In genomic region chr7:31663072-31663471, GRCh38 we compare ENCODE assay signal across 23 cellular contexts. TPM values are rescaled to one million over a fixed set of nuclear protein-coding genes. Genes with fewer than 3 reads are reported as not detected.
A peak's percentile ranks its signal among the peaks of the same experiment; 100 is the strongest.
DNase-seq lines count a peak whose midpoint lies in the region; FAIRE-seq and TF ChIP-seq lines count a peak whose summit lies in the region.
"Had no signal": no experiment of that assay in that cellular context is flagged by ENCODE, and none has a peak within 500 bp of the region (broad histone marks: within the 10 kb centered on the region; RNA-seq: fewer than 3 reads in every experiment).

No MANE protein-coding gene starts in this region.

- no peaks in the 10 kb centered on the region for H3K36me3 Mint-ChIP-seq in nephron progenitor cell (ENCODE audit: low read depth)
- H3K36me3 Mint-ChIP-seq: T-cell had no signal

- H3K4me2 ChIP-seq in H1 (ENCODE audit: insufficient read depth in 1 of 2, low read depth in 2 of 2, low read length in 2 of 2) (no peak overlapping the region), neuronal stem cell (ENCODE audit: insufficient read depth, low read length, poor library complexity, severe bottlenecking) (no peak overlapping the region)

- TF ChIP-seq CTCF in H1 (IDR thresholded peaks at IDR 0.05; ENCODE audit: control extremely low read depth in 1 of 3, insufficient read depth in 1 of 3, low read depth in 1 of 3, low read length in 3 of 3) (peak; percentile 77 to 98 (median 86)), nephron progenitor cell (IDR thresholded peaks at IDR 0.05) (peak; percentile 10)

- H2BK5ac ChIP-seq in H1 (ENCODE audit: low read depth, low read length) (no peak overlapping the region), neuronal stem cell (ENCODE audit: low read length) (no peak overlapping the region)

- peak; percentile 41 to 66; a peak in 3 of 4 replicates for TF ChIP-seq RAD21 in H1 (IDR thresholded peaks at IDR 0.05 in 1 of 2, conservative IDR thresholded peaks at IDR 0.05 in 1 of 2; ENCODE audit: low read depth in 2 of 2, low read length in 2 of 2)

- H4K8ac ChIP-seq in H1 (ENCODE audit: extremely low read depth, insufficient read depth, low read length) (no peak overlapping the region), neuronal stem cell (ENCODE audit: low read depth, low read length) (no peak overlapping the region)

- H3K18ac ChIP-seq in H1 (ENCODE audit: extremely low read depth, low read length): no peak overlapping the region
- H3K18ac ChIP-seq in neuronal stem cell (ENCODE audit: low read length): no peak overlapping the region

- H3K23ac ChIP-seq in H1 (ENCODE audit: insufficient read length) (no peak overlapping the region), neuronal stem cell (ENCODE audit: low read depth, low read length, poor library complexity) (no peak overlapping the region)

- no peak overlapping the region for H4K5ac ChIP-seq in H1 (ENCODE audit: insufficient read length, low read depth, low read length)

- DNase-seq in NCI-H82 (lab: John Stamatoyannopoulos, UW) (peak; percentile 14), NCI-H82 treated with DMSO at 0.1 percent for 48 hours (lab: John Stamatoyannopoulos, UW; ENCODE audit: unreplicated experiment) (no peak), HT1080 (ENCODE audit: low read depth) (peak; percentile 8), H1 (ENCODE audit: low read depth in 1 of 2, low spot score in 2 of 2) (peak in 1 of 2 experiments; percentile 54), nephron progenitor cell (peak; percentile 4), posterior vena cava (ENCODE audit: low spot score) (no peak), neuronal stem cell (ENCODE audit: low spot score) (no peak)
- DNase-seq in effector CD4-positive, alpha-beta T cell: no peak
- DNase-seq: ACHN; activated CD4-positive, alpha-beta T cell treated with anti-CD3 and anti-CD28 coated beads, Interleukin-2, amount 50 U/mL, for 1 hour; activated CD8-positive, alpha-beta memory T cell treated with anti-CD3 and anti-CD28 coated beads, Interleukin-2, amount 50 U/mL, for 48 hours; caudate nucleus; dorsolateral prefrontal cortex; left ventricle myocardium superior; NCI-H1436 treated with DMSO at 0.1 percent for 48 hours; NK-92 treated with Interleukin-12 subunit alpha and Interleukin-12 subunit beta, amount 100 ng/mL, for 24 hours; retina; substantia nigra; T-cell had no signal

- TF ChIP-seq EP300 in H1 (IDR thresholded peaks at IDR 0.05; ENCODE audit: borderline replicate concordance in 1 of 2, low read depth in 2 of 2, low read length in 2 of 2): no peak

- H3K27me3 ChIP-seq in H1 (replicated peaks in 1 of 4; ENCODE audit: control insufficient read depth in 3 of 4, extremely low read depth in 1 of 4, insufficient read depth in 3 of 4, low read length in 3 of 4) (no peaks in the 10 kb centered on the region), neuronal stem cell (ENCODE audit: control insufficient read depth in 3 of 3, insufficient read depth in 3 of 3, low read depth in 1 of 3, low read length in 3 of 3) (no peaks in the 10 kb centered on the region)
- H3K27me3 ChIP-seq: gastroesophageal sphincter had no signal

- POLR2A ChIA-PET in H1 (lab: Charles Lee; ENCODE audit: partially characterized antibody): interaction anchor here (0.7 kb wide), 1 partner anchor 8 kb away, joined by 3 read pairs; no protein-coding TSS in a partner anchor

- H3K27ac ChIP-seq in H1 (ENCODE audit: low read depth, low read length) (no peak overlapping the region), neuronal stem cell (replicated peaks; ENCODE audit: low read length) (no peak overlapping the region)
- H3K27ac ChIP-seq: C4-2B, dorsolateral prefrontal cortex, gastroesophageal sphincter had no signal

- TF ChIP-seq POLR2A in H1 (IDR thresholded peaks at IDR 0.05; ENCODE audit: control extremely low read depth in 1 of 2, low read depth in 2 of 2, low read length in 2 of 2): no peak

- peak overlapping the region; percentile 53; the same call in 1 of the 2 replicates for H2BK20ac ChIP-seq in H1 (ENCODE audit: low read length)

- CTCF ChIA-PET in H1 (lab: Charles Lee; ENCODE audit: partially characterized antibody): interaction anchor here (0.8 to 3.2 kb wide), 18 partner anchors 8 to 294 kb away, joined by 3 to 13 read pairs (median 4); partner anchors contain the start of gene PPP1R17

- H3K9me3 ChIP-seq in H1 (ENCODE audit: insufficient read depth in 2 of 2, low read depth in 1 of 2, low read length in 1 of 2) (no peaks in the 10 kb centered on the region), neuronal stem cell (replicated peaks in 1 of 2; ENCODE audit: control insufficient read depth in 2 of 2, insufficient read depth in 1 of 2, low read depth in 1 of 2, low read length in 2 of 2) (no peaks in the 10 kb centered on the region)
- H3K9me3 ChIP-seq: gastroesophageal sphincter had no signal

- no peaks in the 10 kb centered on the region for H3K23me2 ChIP-seq in H1 (ENCODE audit: low read depth, low read length)

- H2AK5ac ChIP-seq in H1 (ENCODE audit: low read depth, low read length): no peak overlapping the region
- no peak overlapping the region for H2AK5ac ChIP-seq in neuronal stem cell (ENCODE audit: low read depth, low read length)

- no peak overlapping the region for H2AFZ ChIP-seq in H1 (ENCODE audit: low read length)
- no peak overlapping the region for H2AFZ ChIP-seq in neuronal stem cell (ENCODE audit: low read length)

- no peak overlapping the region for H3K4ac ChIP-seq in H1 (replicated peaks; ENCODE audit: insufficient read length, low read depth, low read length)
- no peak overlapping the region for H3K4ac ChIP-seq in neuronal stem cell (ENCODE audit: low read length)

- FAIRE-seq in H1 (lab: Jason Lieb, UNC): peak; percentile 87

- 52% methylated on average over 5 of the region's 5 CpGs; no CpG with 5 or more reads in 1 of the 2 experiments for WGBS in H1 (ENCODE audit: extremely low coverage in 1 of 2, insufficient coverage in 1 of 2, insufficient read length in 1 of 2, insufficient replicate concordance in 2 of 2, low coverage in 1 of 2, low lambda C conversion rate in 2 of 2, missing lambda C conversion rate in 1 of 2), 2 experiments
- WGBS in neuronal stem cell (ENCODE audit: extremely low coverage in 2 of 2, insufficient read length in 2 of 2, insufficient replicate concordance in 1 of 2), 2 donors: no CpG with 5 or more reads among the region's 5 CpGs

- no peak overlapping the region for H3K4me3 Mint-ChIP-seq in nephron progenitor cell
- H3K4me3 Mint-ChIP-seq: T-cell had no signal

- H3K9ac ChIP-seq in H1 (replicated peaks in 1 of 4; ENCODE audit: extremely low read depth in 1 of 4, low read depth in 3 of 4, low read length in 3 of 4) (no peak overlapping the region), neuronal stem cell (ENCODE audit: low read depth, low read length, poor library complexity) (no peak overlapping the region)

- H3K56ac ChIP-seq in H1 (replicated peaks; ENCODE audit: insufficient read length, low read depth, low read length): no peak overlapping the region

- intact Hi-C loops in posterior vena cava (cut with DNase I): no loop called here

- H2BK12ac ChIP-seq in H1 (ENCODE audit: low read depth, low read length): no peak overlapping the region
- no peak overlapping the region for H2BK12ac ChIP-seq in neuronal stem cell (ENCODE audit: low read length)

- H3K9me3 Mint-ChIP-seq in nephron progenitor cell: no peaks in the 10 kb centered on the region

- H3K4me1 ChIP-seq in H1 (replicated peaks in 1 of 4; ENCODE audit: control insufficient read depth in 3 of 4, insufficient read depth in 4 of 4, low read length in 3 of 4) (peaks cover 0 to 4% (median 3%) of the 10 kb centered on the region in 4 experiments; a peak in 2 of 7 replicates), neuronal stem cell (ENCODE audit: control insufficient read depth in 2 of 2, insufficient read depth in 1 of 2, low read depth in 1 of 2, low read length in 2 of 2) (no peaks in the 10 kb centered on the region)
- H3K4me1 ChIP-seq: gastroesophageal sphincter had no signal

- H4K91ac ChIP-seq in H1 (replicated peaks; ENCODE audit: insufficient read length, low read length) (no peak overlapping the region), neuronal stem cell (ENCODE audit: low read depth, low read length, poor library complexity) (no peak overlapping the region)

- H2BK120ac ChIP-seq in H1 (replicated peaks; ENCODE audit: low read depth, low read length) (no peak overlapping the region), neuronal stem cell (ENCODE audit: low read depth, low read length) (no peak overlapping the region)

- no peak overlapping the region for H3K14ac ChIP-seq in H1 (ENCODE audit: insufficient read length)
- no peak overlapping the region for H3K14ac ChIP-seq in neuronal stem cell (ENCODE audit: low read length)

- H3K36me3 ChIP-seq in H1 (ENCODE audit: control insufficient read depth in 2 of 4, insufficient read depth in 4 of 4, low read length in 3 of 4): no peaks in the 10 kb centered on the region
- H3K36me3 ChIP-seq in neuronal stem cell (replicated peaks in 1 of 2; ENCODE audit: control insufficient read depth in 2 of 2, insufficient read depth in 2 of 2, low read length in 2 of 2): no peaks in the 10 kb centered on the region
- H3K36me3 ChIP-seq: gastroesophageal sphincter had no signal

- no peaks in the 10 kb centered on the region for H3K4me1 Mint-ChIP-seq in nephron progenitor cell
- H3K4me1 Mint-ChIP-seq: T-cell had no signal

- H3K27ac Mint-ChIP-seq in nephron progenitor cell: no peak overlapping the region
- H3K27ac Mint-ChIP-seq: T-cell had no signal

- no peak overlapping the region for H2BK15ac ChIP-seq in H1 (ENCODE audit: low read length)
- H2BK15ac ChIP-seq in neuronal stem cell (ENCODE audit: low read length): no peak overlapping the region

- H3K27me3 Mint-ChIP-seq in nephron progenitor cell (ENCODE audit: low read depth, poor library complexity): peaks cover 4% of the 10 kb centered on the region
- H3K27me3 Mint-ChIP-seq: T-cell had no signal

- no peaks in the 10 kb centered on the region for H3K79me1 ChIP-seq in H1 (ENCODE audit: low read depth, low read length)
- H3K79me1 ChIP-seq in neuronal stem cell (ENCODE audit: low read depth, low read length): no peaks in the 10 kb centered on the region

- no peak overlapping the region for H3K4me3 ChIP-seq in H1 (ENCODE audit: extremely low read depth in 1 of 4, insufficient read depth in 2 of 4, low read depth in 3 of 4, low read length in 4 of 4)
- H3K4me3 ChIP-seq in neuronal stem cell (ENCODE audit: low read length in 2 of 2): no peak overlapping the region
- H3K4me3 ChIP-seq: dorsolateral prefrontal cortex, gastroesophageal sphincter had no signal

- H4K20me1 ChIP-seq in H1 (replicated peaks in 1 of 2; ENCODE audit: control insufficient read depth in 1 of 2, insufficient read depth in 2 of 2, low read length in 2 of 2): no peaks in the 10 kb centered on the region

- no peaks in the 10 kb centered on the region for H3K79me2 ChIP-seq in H1 (ENCODE audit: control insufficient read depth in 1 of 2, insufficient read depth in 2 of 2, low read length in 2 of 2)

RNA-seq across cellular contexts. Expression of gene PPP1R17, which starts 23.9 kb away (rescaled TPM):
- not detected in 2 replicates for total RNA-seq in HT1080 (2014; rRNA removed; shearing (Covaris generic))
- polyA plus RNA-seq in HT1080 (2015; cell fraction: cytosol; rRNA removed): not detected in 2 replicates
- polyA plus RNA-seq in HT1080 (2015; cell fraction: nucleus; rRNA removed): not detected in 2 replicates
- total RNA-seq in H1 (2021; fragmentation: NEBNext Ultra II Directional; extraction: Animal tissue kit (Norgen Biotek cat#: 25700)): 2.5 and 3.8 TPM in 2 replicates
- 0.50 and 1.5 TPM in 2 replicates for polyA plus RNA-seq in H1 (2011; rRNA removed)
- 1.1 TPM for polyA plus RNA-seq in H1 (2011; cell fraction: cytosol; rRNA removed)
- 0.29 TPM for polyA plus RNA-seq in H1 (2011; cell fraction: nucleus; rRNA removed)
- polyA plus RNA-seq in H1 (2012, experiment 1 of 2): 1.5 to 2.4 TPM (median 1.8 TPM) in 4 replicates
- polyA plus RNA-seq in H1 (2012, experiment 2 of 2): 1.2 TPM
- polyA plus RNA-seq in H1 (2013, experiment 1 of 2): 1.8 TPM
- 2.0 TPM for polyA plus RNA-seq in H1 (2013, experiment 2 of 2)
- 0.59 and 1.6 TPM in 2 replicates for polyA minus RNA-seq in H1 (2011; rRNA and poly(A)+ RNA removed)
- 1.8 TPM for polyA minus RNA-seq in H1 (2011; cell fraction: cytosol; rRNA and poly(A)+ RNA removed)
- polyA minus RNA-seq in H1 (2011; cell fraction: nucleus; rRNA and poly(A)+ RNA removed): 1.8 TPM
- total RNA-seq in posterior vena cava: not detected
- polyA plus RNA-seq in neuronal stem cell (2013, experiment 1 of 2): 0.01 TPM
- polyA plus RNA-seq in neuronal stem cell (2013, experiment 2 of 2): not detected
- total RNA-seq: gastroesophageal sphincter, left ventricle myocardium superior, mucosa of gallbladder, T-cell had no signal
- polyA plus RNA-seq: esophagus had no signal

Comparison
In these comparisons a context has a peak if more than half of its experiments do, and no peak if none do; other contexts are left out.
1. DNase-seq: peak in NCI-H82 (single experiment), HT1080 (single experiment) and nephron progenitor cell (single experiment); none in NCI-H82 treated with DMSO at 0.1 percent for 48 hours (single experiment), posterior vena cava (single experiment), neuronal stem cell (single experiment) and effector CD4-positive, alpha-beta T cell (single experiment).